1 cellular context compared by ENCODE assay signal in the genomic region with DNA sequence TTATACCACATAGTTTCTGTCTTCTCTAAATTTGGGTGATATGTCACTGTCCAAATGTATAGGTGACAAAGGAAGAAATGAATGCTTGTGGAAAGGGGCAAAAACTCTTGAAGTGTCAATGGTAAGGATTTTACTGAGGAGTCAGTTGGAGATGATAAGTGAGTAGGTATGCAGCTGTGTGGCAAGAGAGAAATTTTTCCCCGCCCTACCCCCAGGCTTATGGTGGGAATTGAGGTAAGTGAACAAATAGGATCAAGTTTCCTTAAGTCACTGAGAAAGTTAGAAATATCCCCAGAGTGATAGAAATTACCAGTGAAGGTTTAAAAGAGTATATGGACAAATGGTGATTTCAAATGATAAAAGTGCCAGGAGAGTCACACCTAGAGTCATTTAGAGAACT.
TF ChIP-seq lines count a peak whose summit lies in the region.

No MANE protein-coding gene starts in this region.

TF ChIP-seq in IMR-90, 13 proteins besides CTCF, POLR2A, EP300 and RAD21 (continued from another document):
- TF ChIP-seq SMC3 (IDR thresholded peaks at IDR 0.05; ENCODE audit: low read depth, low read length), result no peak
- TF ChIP-seq, protein P1, sequence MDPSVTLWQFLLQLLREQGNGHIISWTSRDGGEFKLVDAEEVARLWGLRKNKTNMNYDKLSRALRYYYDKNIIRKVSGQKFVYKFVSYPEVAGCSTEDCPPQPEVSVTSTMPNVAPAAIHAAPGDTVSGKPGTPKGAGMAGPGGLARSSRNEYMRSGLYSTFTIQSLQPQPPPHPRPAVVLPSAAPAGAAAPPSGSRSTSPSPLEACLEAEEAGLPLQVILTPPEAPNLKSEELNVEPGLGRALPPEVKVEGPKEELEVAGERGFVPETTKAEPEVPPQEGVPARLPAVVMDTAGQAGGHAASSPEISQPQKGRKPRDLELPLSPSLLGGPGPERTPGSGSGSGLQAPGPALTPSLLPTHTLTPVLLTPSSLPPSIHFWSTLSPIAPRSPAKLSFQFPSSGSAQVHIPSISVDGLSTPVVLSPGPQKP (IDR thresholded peaks at IDR 0.05; ENCODE audit: borderline replicate concordance, low read depth, low read length), result no peak
TF ChIP-seq in IMR-90: peak in this region for 0.
